ENCODE assay signal across 10 cellular contexts in genomic region chr1:153680120-153680403, GRCh38. TPM values are rescaled to one million over a fixed set of nuclear protein-coding genes. Genes with fewer than 3 reads are reported as not detected.
DNase-seq lines count a peak whose midpoint lies in the region; ATAC-seq and TF ChIP-seq lines count a peak whose summit lies in the region.
"Had no signal": no experiment of that assay in that cellular context is flagged by ENCODE, and none has a peak within 500 bp of the region (broad histone marks: within the 10 kb centered on the region; RNA-seq: fewer than 3 reads in every experiment).

No MANE protein-coding gene starts in this region.

- POLR2A ChIA-PET in HEK293T (lab: Yijun Ruan, JAX): no interaction called here

- H3K9me3 ChIP-seq in subcutaneous abdominal adipose tissue (ENCODE audit: control insufficient read depth in 5 of 5, low read length in 5 of 5): no peaks in the 10 kb centered on the region

- peaks cover 0 to 36% (median 35%) of the 10 kb centered on the region in 5 donors for H3K36me3 ChIP-seq in subcutaneous abdominal adipose tissue (ENCODE audit: control insufficient read depth in 5 of 5, insufficient read depth in 5 of 5, low read length in 5 of 5)

- peak overlapping the region; percentile 81 for H3K27ac ChIP-seq in subcutaneous abdominal adipose tissue (ENCODE audit: low read depth, low read length)

- H3K4me1 ChIP-seq in subcutaneous abdominal adipose tissue (ENCODE audit: control insufficient read depth in 5 of 5, insufficient read depth in 5 of 5, low read length in 5 of 5): peaks cover 6 to 50% (median 39%) of the 10 kb centered on the region in 5 donors

- peak overlapping the region; percentile 66 to 89 (median 82) for H3K4me3 ChIP-seq in subcutaneous abdominal adipose tissue (ENCODE audit: low read depth in 1 of 5, low read length in 5 of 5)

- peaks cover 20% of the 10 kb centered on the region for H3K4me1 Mint-ChIP-seq in T-helper 2 cell treated with Interferon-gamma antibody and Interleukin-4, amounts not matched to agents 5 μg/mL and 100 μg/mL, for 36 hours (ENCODE audit: low read depth)
- peaks cover 18% of the 10 kb centered on the region for H3K4me1 Mint-ChIP-seq in activated naive CD8-positive, alpha-beta T cell treated with anti-CD3 and anti-CD28 coated beads, Interleukin-2, amount 50 U/mL, for 24 hours

- H3K9ac ChIP-seq in subcutaneous abdominal adipose tissue (ENCODE audit: low read length in 5 of 5): peak overlapping the region; percentile 2 to 87 (median 68)

- no peak for DNase-seq in T-helper 2 cell treated with Interferon-gamma antibody and Interleukin-4, amounts not matched to agents 5 μg/mL and 100 μg/mL, for 36 hours (ENCODE audit: low spot score)
- DNase-seq in T-helper 2 cell (no peak), left kidney (ENCODE audit: low read depth, low spot score) (peak; percentile 66), G401 (ENCODE audit: low spot score) (no peak), HEK293T (ENCODE audit: extremely low spot score) (no peak)
- DNase-seq in activated naive CD8-positive, alpha-beta T cell treated with anti-CD3 and anti-CD28 coated beads, Interleukin-2, amount 50 U/mL, for 24 hours: no peak

- CTCF ChIA-PET in HEK293T (lab: Yijun Ruan, JAX): no interaction called here

- H3K4me3 Mint-ChIP-seq in T-helper 2 cell treated with Interferon-gamma antibody and Interleukin-4, amounts not matched to agents 5 μg/mL and 100 μg/mL, for 36 hours: peak overlapping the region; percentile 64
- H3K4me3 Mint-ChIP-seq in activated naive CD8-positive, alpha-beta T cell treated with anti-CD3 and anti-CD28 coated beads, Interleukin-2, amount 50 U/mL, for 24 hours: peak overlapping the region; percentile 69

- no peak overlapping the region for H3K27ac Mint-ChIP-seq in T-helper 2 cell treated with Interferon-gamma antibody and Interleukin-4, amounts not matched to agents 5 μg/mL and 100 μg/mL, for 36 hours
- no peak overlapping the region for H3K27ac Mint-ChIP-seq in activated naive CD8-positive, alpha-beta T cell treated with anti-CD3 and anti-CD28 coated beads, Interleukin-2, amount 50 U/mL, for 24 hours

- in situ Hi-C loops in G401 (cut with HindIII; ENCODE audit: low sequenced_read_pairs): loop anchor here (10.0 kb wide), 1 partner anchor 65 kb away; no protein-coding TSS in a partner anchor

- H3K9me3 Mint-ChIP-seq in T-helper 2 cell treated with Interferon-gamma antibody and Interleukin-4, amounts not matched to agents 5 μg/mL and 100 μg/mL, for 36 hours: no peaks in the 10 kb centered on the region
- no peaks in the 10 kb centered on the region for H3K9me3 Mint-ChIP-seq in activated naive CD8-positive, alpha-beta T cell treated with anti-CD3 and anti-CD28 coated beads, Interleukin-2, amount 50 U/mL, for 24 hours
- H3K9me3 Mint-ChIP-seq: IgD-negative memory B cell had no signal

- H3K27me3 ChIP-seq in subcutaneous abdominal adipose tissue (ENCODE audit: control insufficient read depth in 5 of 5, insufficient read depth in 4 of 5, low read length in 5 of 5): no peaks in the 10 kb centered on the region

- no peak for ATAC-seq in activated naive CD8-positive, alpha-beta T cell treated with anti-CD3 and anti-CD28 coated beads, Interleukin-2, amount 50 U/mL, for 24 hours
- no peak for ATAC-seq in GM21529 (IDR thresholded peaks at IDR 0.05; ENCODE audit: unreplicated experiment)

- peaks cover 61% of the 10 kb centered on the region for H3K27me3 Mint-ChIP-seq in T-helper 2 cell treated with Interferon-gamma antibody and Interleukin-4, amounts not matched to agents 5 μg/mL and 100 μg/mL, for 36 hours (ENCODE audit: low read depth)
- H3K27me3 Mint-ChIP-seq in activated naive CD8-positive, alpha-beta T cell treated with anti-CD3 and anti-CD28 coated beads, Interleukin-2, amount 50 U/mL, for 24 hours: peaks cover 55% of the 10 kb centered on the region

- no peaks in the 10 kb centered on the region for H3K36me3 Mint-ChIP-seq in T-helper 2 cell treated with Interferon-gamma antibody and Interleukin-4, amounts not matched to agents 5 μg/mL and 100 μg/mL, for 36 hours (ENCODE audit: low read depth)
- H3K36me3 Mint-ChIP-seq in activated naive CD8-positive, alpha-beta T cell treated with anti-CD3 and anti-CD28 coated beads, Interleukin-2, amount 50 U/mL, for 24 hours (ENCODE audit: low read depth): no peaks in the 10 kb centered on the region
- H3K36me3 Mint-ChIP-seq: IgD-negative memory B cell had no signal

TF ChIP-seq in HEK293T, 16 proteins besides CTCF, POLR2A, EP300 and RAD21:
- TF ChIP-seq SUZ12 (IDR thresholded peaks at IDR 0.05) (no peak), FOXA1 (IDR thresholded peaks at IDR 0.05) (no peak), L3MBTL2 (conservative IDR thresholded peaks at IDR 0.05) (no peak), ARNT (IDR thresholded peaks at IDR 0.05) (no peak), FOXM1 (IDR thresholded peaks at IDR 0.05; ENCODE audit: borderline replicate concordance) (no peak), SP1 (IDR thresholded peaks at IDR 0.05) (no peak)

RNA-seq across cellular contexts. Expression of gene NPR1, which starts 1.6 kb away (rescaled TPM):
- 0.12 TPM in 1 of 2 replicates, not detected in the other for total RNA-seq in G401 (2014; rRNA removed; shearing (Covaris generic))
- total RNA-seq: T-helper 2 cell treated with Interferon-gamma antibody and Interleukin-4, amounts not matched to agents 100 ng/mL and 5 ng/mL, for 36 hours had no signal

RNA-seq across cellular contexts. Expression of gene ILF2, which starts 9.3 kb away (rescaled TPM):
- total RNA-seq in G401 (2014; rRNA removed; shearing (Covaris generic)): 289 and 376 TPM in 2 replicates

RNA-seq across cellular contexts. Expression of gene SNAPIN, which starts 21.6 kb away (rescaled TPM):
- 49.8 and 58.2 TPM in 2 replicates for total RNA-seq in G401 (2014; rRNA removed; shearing (Covaris generic))

RNA-seq across cellular contexts. Expression of gene CHTOP, which starts 46.2 kb away (rescaled TPM):
- 42.5 and 66.4 TPM in 2 replicates for total RNA-seq in G401 (2014; rRNA removed; shearing (Covaris generic))

RNA-seq across cellular contexts. Expression of gene INTS3, which starts 47.8 kb away (rescaled TPM):
- 20.7 and 21.1 TPM in 2 replicates for total RNA-seq in G401 (2014; rRNA removed; shearing (Covaris generic))
